8 cellular contexts compared by ENCODE assay signal in the genomic region with DNA sequence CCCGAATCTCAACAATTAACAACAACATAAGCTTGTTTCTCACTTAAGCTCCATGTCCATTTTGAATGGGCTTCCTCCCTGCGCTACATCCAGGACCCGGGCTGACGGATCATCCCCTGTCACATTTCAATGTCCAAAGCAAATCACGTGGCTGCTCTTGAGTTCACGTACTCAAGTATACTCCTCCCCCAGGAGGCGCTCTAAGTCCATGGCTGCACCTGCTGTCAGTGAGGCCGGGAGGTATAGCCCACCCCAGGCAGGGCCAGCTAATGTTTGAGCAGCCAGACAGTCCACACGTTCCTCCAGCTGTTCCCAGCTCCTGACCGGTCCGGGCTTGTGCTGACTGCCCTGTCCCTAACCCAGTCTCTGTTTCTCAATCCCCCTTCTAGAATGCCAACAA.
DNase-seq lines count a peak whose midpoint lies in the region; TF ChIP-seq lines count a peak whose summit lies in the region.

No MANE protein-coding gene starts in this region.

- no peak overlapping the region for H3K9ac ChIP-seq in mesendoderm (ENCODE audit: low read length)

- no peak overlapping the region for H2AK5ac ChIP-seq in mesendoderm (ENCODE audit: low read length)

- TF ChIP-seq CTCF in dorsolateral prefrontal cortex (IDR thresholded peaks at IDR 0.05 in 54 of 56, conservative IDR thresholded peaks at IDR 0.05 in 2 of 56; ENCODE audit: low read depth in 1 of 56, partially characterized antibody in 56 of 56) = peak in 2 of 56 donors; percentile 17 to 20

- H2BK120ac ChIP-seq in mesendoderm (ENCODE audit: low read depth, low read length) = no peak overlapping the region

- H2BK15ac ChIP-seq in mesendoderm (replicated peaks; ENCODE audit: low read depth) = no peak overlapping the region

- no peak overlapping the region for H3K4ac ChIP-seq in mesendoderm (ENCODE audit: low read depth, low read length)

- H3K23ac ChIP-seq in mesendoderm (ENCODE audit: low read length) = no peak overlapping the region

- H3K56ac ChIP-seq in mesendoderm (ENCODE audit: low read length) = no peak overlapping the region

- peak; percentile 61 for DNase-seq in activated CD8-positive, alpha-beta memory T cell treated with anti-CD3 and anti-CD28 coated beads, Interleukin-2, amount 50 U/mL, for 48 hours
- DNase-seq in activated CD8-positive, alpha-beta memory T cell treated with anti-CD3 and anti-CD28 coated beads, Interleukin-2, amount 50 U/mL, for 4 hours = no peak
- DNase-seq in NCI-H2107 treated with DMSO at 0.1 percent for 48 hours (lab: John Stamatoyannopoulos, UW; ENCODE audit: unreplicated experiment) = peak; percentile 55
- peak; percentile 49 to 54 for DNase-seq in activated T-cell treated with anti-CD3 and anti-CD28 coated beads, Interleukin-2, amount 50 U/mL, for 48 hours
- peak; percentile 89 for DNase-seq in mesendoderm
- no peak for DNase-seq in cardiac septum (ENCODE audit: low spot score)
- no peak for DNase-seq in dorsolateral prefrontal cortex
- no peak for DNase-seq in inferior parietal cortex (ENCODE audit: extremely low spot score)

- H3K79me2 ChIP-seq in mesendoderm (ENCODE audit: control insufficient read depth, insufficient read depth, low read length) = no peaks in the 10 kb centered on the region

- intact Hi-C loops in cardiac septum (cut with DNase I) (no loop called here), dorsolateral prefrontal cortex (cut with DNase I) (loop anchor here in 1 of 2 donors (10.0 kb wide), 1 partner anchor 200 kb away; no protein-coding TSS in a partner anchor)

- H3K4me2 ChIP-seq in mesendoderm (ENCODE audit: low read length) = no peak overlapping the region

- no peak overlapping the region for H3K18ac ChIP-seq in mesendoderm (ENCODE audit: low read length)

- WGBS in mesendoderm (ENCODE audit: extremely low coverage, insufficient coverage, low lambda C conversion rate) = no CpG with 5 or more reads among the region's 11 CpGs

- H3K27ac ChIP-seq in mesendoderm (ENCODE audit: low read depth, low read length) (no peak overlapping the region), dorsolateral prefrontal cortex (no peak overlapping the region)

- no peak overlapping the region for H3K4me3 ChIP-seq in mesendoderm (ENCODE audit: low read length)
- no peak overlapping the region for H3K4me3 ChIP-seq in dorsolateral prefrontal cortex

- H3K4me1 ChIP-seq in mesendoderm (ENCODE audit: control insufficient read depth, low read depth, low read length) = no peaks in the 10 kb centered on the region

- no peak overlapping the region for H2BK5ac ChIP-seq in mesendoderm (ENCODE audit: low read length)

- no peaks in the 10 kb centered on the region for H3K36me3 ChIP-seq in mesendoderm (ENCODE audit: control insufficient read depth, insufficient read depth, low read length)

- H4K5ac ChIP-seq in mesendoderm (ENCODE audit: low read length) = no peak overlapping the region

- H4K8ac ChIP-seq in mesendoderm (ENCODE audit: low read depth, low read length) = no peak overlapping the region

- no peaks in the 10 kb centered on the region for H3K27me3 ChIP-seq in mesendoderm (ENCODE audit: insufficient read depth, low read length, poor library complexity)
- H3K27me3 ChIP-seq in dorsolateral prefrontal cortex = peaks cover 0 to 28% (median 0%) of the 10 kb centered on the region in 45 donors

- H3K79me1 ChIP-seq in mesendoderm (ENCODE audit: low read length) = no peaks in the 10 kb centered on the region

Comparison
In these comparisons a context has a peak if more than half of its experiments do, and no peak if none do; other contexts are left out.
1. DNase-seq: peak in activated CD8-positive, alpha-beta memory T cell treated with anti-CD3 and anti-CD28 coated beads, Interleukin-2, amount 50 U/mL, for 48 hours (single experiment), NCI-H2107 treated with DMSO at 0.1 percent for 48 hours (single experiment), activated T-cell treated with anti-CD3 and anti-CD28 coated beads, Interleukin-2, amount 50 U/mL, for 48 hours (2 of 2) and mesendoderm (single experiment); none in activated CD8-positive, alpha-beta memory T cell treated with anti-CD3 and anti-CD28 coated beads, Interleukin-2, amount 50 U/mL, for 4 hours (single experiment), cardiac septum (single experiment), dorsolateral prefrontal cortex (0 of 10) and inferior parietal cortex (single experiment).